2 cellular contexts compared by ENCODE assay signal in genomic region chr6:30689022-30689865, GRCh38.
TF ChIP-seq lines count a peak whose summit lies in the region.

No MANE protein-coding gene starts in this region.

TF ChIP-seq in SK-N-SH, 30 proteins besides CTCF, POLR2A, EP300 and RAD21 (continued from another document):
- TF ChIP-seq ZBTB33 (IDR thresholded peaks at IDR 0.05; ENCODE audit: borderline replicate concordance, low read depth) (no peak), PBX3 (IDR thresholded peaks at IDR 0.05) (no peak), GABPA (IDR thresholded peaks at IDR 0.05; ENCODE audit: low read depth) (no peak), IRF3 (IDR thresholded peaks at IDR 0.05; ENCODE audit: low read depth, low read length) (no peak), CHD2 (IDR thresholded peaks at IDR 0.05; ENCODE audit: low read length, partially characterized antibody) (no peak), USF1 (IDR thresholded peaks at IDR 0.05; ENCODE audit: borderline replicate concordance, low read depth) (no peak), MEF2A (IDR thresholded peaks at IDR 0.05; ENCODE audit: borderline replicate concordance, low read depth) (no peak), RXRA (IDR thresholded peaks at IDR 0.05; ENCODE audit: borderline replicate concordance, low read depth) (no peak), MAX (IDR thresholded peaks at IDR 0.05; ENCODE audit: low read depth) (no peak), REST (IDR thresholded peaks at IDR 0.05; ENCODE audit: low read depth, low read length) (no peak), FOSL2 (IDR thresholded peaks at IDR 0.05; ENCODE audit: borderline replicate concordance, low read depth) (no peak), SIN3A (IDR thresholded peaks at IDR 0.05; ENCODE audit: borderline replicate concordance, low read depth, low read length) (no peak)

TF ChIP-seq in SK-N-SH treated with all-trans-retinoic acid at 6 μM for 48 hours, 23 proteins besides CTCF, POLR2A, EP300 and RAD21 (continued from another document):
- no peak for TF ChIP-seq TSHZ2 (CRISPR knock-in tag; IDR thresholded peaks at IDR 0.05)
- no peak for TF ChIP-seq ZC3H10 (CRISPR knock-in tag; IDR thresholded peaks at IDR 0.05)
- TF ChIP-seq CSRNP3 (CRISPR knock-in tag; IDR thresholded peaks at IDR 0.05) = no peak
- no peak for TF ChIP-seq TCF4 (CRISPR knock-in tag; IDR thresholded peaks at IDR 0.05; ENCODE audit: borderline replicate concordance)
- no peak for TF ChIP-seq ZFP3 (CRISPR knock-in tag; IDR thresholded peaks at IDR 0.05)
- no peak for TF ChIP-seq ARNTL (CRISPR knock-in tag; IDR thresholded peaks at IDR 0.05; ENCODE audit: borderline replicate concordance, low read depth)
- TF ChIP-seq POU6F1 (CRISPR knock-in tag; IDR thresholded peaks at IDR 0.05; ENCODE audit: borderline replicate concordance, low read depth) = no peak
